12 cellular contexts compared by ENCODE assay signal in genomic region chr9:1979815-1980367, GRCh38. TPM values are rescaled to one million over a fixed set of nuclear protein-coding genes. Genes with fewer than 3 reads are reported as not detected.
DNase-seq lines count a peak whose midpoint lies in the region; ATAC-seq, FAIRE-seq and TF ChIP-seq lines count a peak whose summit lies in the region.
"Had no signal": no experiment of that assay in that cellular context is flagged by ENCODE, and none has a peak within 500 bp of the region (broad histone marks: within the 10 kb centered on the region; RNA-seq: fewer than 3 reads in every experiment).

No MANE protein-coding gene starts in this region.

- POLR2A ChIA-PET in GM12878 (lab: Charles Lee): interaction anchor here (0.9 to 1.4 kb wide), 3 partner anchors 19 to 75 kb away, joined by 3 to 4 read pairs (median 3); no protein-coding TSS in a partner anchor

- TF ChIP-seq CTCF in GM12878 (IDR thresholded peaks at IDR 0.05 in 2 of 3, conservative IDR thresholded peaks at IDR 0.05 in 1 of 3; ENCODE audit: control insufficient read depth in 2 of 3, extremely low read depth in 1 of 3, insufficient read depth in 1 of 3, low read depth in 3 of 3, low read length in 3 of 3): no peak

- intact Hi-C loops in GM12878 (cut with micrococcal nuclease; ENCODE audit: unreplicated experiment): loop anchor here (2.0 kb wide), 1 partner anchor 33 kb away; no protein-coding TSS in a partner anchor

- no peak overlapping the region for H3K9ac ChIP-seq in GM12878 (ENCODE audit: control insufficient read depth, insufficient read depth, low read length)

- CTCF ChIA-PET in GM12878 (lab: Yijun Ruan, JAX): interaction anchor here (0.9 to 2.1 kb wide), 10 partner anchors 27 to 248 kb away, joined by 3 to 8 read pairs (median 4); partner anchors contain the start of gene SMARCA2

- SMC1A ChIA-PET in GM12878 (lab: Charles Lee; ENCODE audit: uncharacterized antibody, unreplicated experiment): interaction anchor here (0.7 to 3.4 kb wide), 18 partner anchors 10 to 252 kb away, joined by 3 to 24 read pairs (median 3); partner anchors contain the start of gene SMARCA2

- no peaks in the 10 kb centered on the region for H3K27me3 ChIP-seq in GM12878 (replicated peaks in 1 of 2; ENCODE audit: control insufficient read depth in 2 of 2, insufficient read depth in 2 of 2, low read length in 1 of 2)
- H3K27me3 ChIP-seq: colonic mucosa had no signal

- in situ Hi-C loops in GM12878 (cut with MboI): no loop called here

- no peaks in the 10 kb centered on the region for H3K36me3 ChIP-seq in GM12878 (ENCODE audit: control insufficient read depth in 2 of 2, insufficient read depth in 2 of 2, low read length in 1 of 2)
- H3K36me3 ChIP-seq: colonic mucosa had no signal

- RAD21 ChIA-PET in GM12878 (lab: Charles Lee; ENCODE audit: unreplicated experiment): interaction anchor here (0.6 to 1.8 kb wide), 6 partner anchors 33 to 178 kb away, joined by 3 to 7 read pairs (median 4); partner anchors contain the start of gene SMARCA2

- peak; percentile 35 for ATAC-seq in GM12878
- no peak for ATAC-seq in HG02884 (IDR thresholded peaks at IDR 0.05; ENCODE audit: unreplicated experiment)
- ATAC-seq in GM19397 (IDR thresholded peaks at IDR 0.05; ENCODE audit: unreplicated experiment): no peak
- ATAC-seq: activated CD8-positive, alpha-beta memory T cell treated with anti-CD3 and anti-CD28 coated beads, Interleukin-2, amount 10 ng/mL, durations not matched to agents 7 days and 5 days had no signal

- WGBS in GM12878 (ENCODE audit: insufficient coverage, insufficient replicate concordance, low lambda C conversion rate, missing lambda C conversion rate): 96% methylated on average over 7 of the region's 7 CpGs

- BruUV-seq in GM12878 (replicated peaks; lab: Mats Ljungman, UMichigan): no TSS peak

- peak in 1 of 2 experiments; percentile 50; a peak in 1 of 4 replicates for TF ChIP-seq EP300 in GM12878 (IDR thresholded peaks at IDR 0.05; ENCODE audit: borderline replicate concordance in 1 of 2, control insufficient read depth in 1 of 2, low read depth in 2 of 2, low read length in 2 of 2)

- no peak for TF ChIP-seq POLR2A in GM12878 (IDR thresholded peaks at IDR 0.05; ENCODE audit: low read depth, low read length)

- H3K9me3 ChIP-seq in GM12878 (replicated peaks; ENCODE audit: control insufficient read depth, insufficient read depth, low read length): no peaks in the 10 kb centered on the region
- H3K9me3 ChIP-seq: colonic mucosa had no signal

- H3K27ac ChIP-seq in GM12878 (ENCODE audit: control insufficient read depth, insufficient read depth): no peak overlapping the region
- H3K27ac ChIP-seq: colonic mucosa had no signal

- TF ChIP-seq RAD21 in GM12878 (IDR thresholded peaks at IDR 0.05; ENCODE audit: insufficient read depth, low read depth, low read length): no peak

- H3K4me3 ChIP-seq in GM12878: no peak overlapping the region
- H3K4me3 ChIP-seq: colonic mucosa had no signal

- peak; percentile 39 for DNase-seq in NCI-H82 (lab: John Stamatoyannopoulos, UW)
- DNase-seq in NCI-H82 treated with DMSO at 0.1 percent for 48 hours (lab: John Stamatoyannopoulos, UW; ENCODE audit: unreplicated experiment): no peak
- DNase-seq in GM12878 (ENCODE audit: low read depth, low spot score): peak; percentile 35
- DNase-seq in left kidney (ENCODE audit: low read depth, low spot score): peak; percentile 41
- peak; percentile 20 for DNase-seq in urothelium cell line (ENCODE audit: low spot score)
- DNase-seq in middle frontal gyrus (ENCODE audit: extremely low spot score, low spot score): no peak
- DNase-seq: 8988T; activated CD8-positive, alpha-beta memory T cell treated with anti-CD3 and anti-CD28 coated beads, Interleukin-2, amount 10 ng/mL, durations not matched to agents 7 days and 5 days; colonic mucosa; stimulated activated CD4-positive, alpha-beta T cell treated with anti-CD3 and anti-CD28 coated beads, Interleukin-4, amount 100 ng/mL, for 24 hours had no signal

- 0 out of 2 replicates have a peak, but pooled peaks cover 4% of the 10 kb centered on the region for H3K4me1 ChIP-seq in GM12878 (ENCODE audit: control insufficient read depth, insufficient read depth, low read length)
- H3K4me1 ChIP-seq: colonic mucosa had no signal

- no peak for FAIRE-seq in GM12878 (lab: Jason Lieb, UNC)
- no peak for FAIRE-seq in urothelium cell line (lab: Jason Lieb, UNC)

- no peaks in the 10 kb centered on the region for H4K20me1 ChIP-seq in GM12878 (ENCODE audit: control insufficient read depth, insufficient read depth)

- no peaks in the 10 kb centered on the region for H3K79me2 ChIP-seq in GM12878 (ENCODE audit: control insufficient read depth, insufficient read depth, low read length)

- no peak overlapping the region for H3K4me2 ChIP-seq in GM12878 (ENCODE audit: control insufficient read depth, insufficient read depth)

- no peak overlapping the region for H2AFZ ChIP-seq in GM12878 (ENCODE audit: control insufficient read depth, low read depth, low read length)

TF ChIP-seq in GM12878, 131 proteins besides CTCF, POLR2A, EP300 and RAD21 (continues in another document):
- TF ChIP-seq ZNF207 (IDR thresholded peaks at IDR 0.05; ENCODE audit: borderline replicate concordance) (no peak), NFIC (IDR thresholded peaks at IDR 0.05; ENCODE audit: low read depth, low read length) (no peak), REST (IDR thresholded peaks at IDR 0.05; ENCODE audit: low read depth, low read length) (no peak), NR2C1 (IDR thresholded peaks at IDR 0.05) (no peak), IRF4 (IDR thresholded peaks at IDR 0.05; ENCODE audit: low read depth, low read length) (no peak), E2F8 (IDR thresholded peaks at IDR 0.05; ENCODE audit: low read depth, partially characterized antibody) (no peak), MAX (IDR thresholded peaks at IDR 0.05; ENCODE audit: low read depth, low read length) (no peak)

RNA-seq across cellular contexts. Expression of gene SMARCA2, which starts 35.3 kb away (rescaled TPM):
- 820 and 827 TPM in 2 replicates for total RNA-seq in GM12878 (2013; cell fraction: nucleolus; rRNA removed)
- total RNA-seq in GM12878 (2014; rRNA removed) (208 and 234 TPM in 2 replicates), GM12878 (2014; rRNA removed; fragmentation: Illumina TruSeq; extraction: Trizol) (317 and 320 TPM in 2 replicates), GM12878 (2021) (387 and 392 TPM in 2 replicates)
- polyA plus RNA-seq in GM12878 (2011; ENCODE audit: low read depth): 128 TPM
- polyA plus RNA-seq in GM12878 (2011; rRNA removed) (208 and 240 TPM in 2 replicates), GM12878 (2014; fragmentation: Illumina TruSeq; extraction: Trizol) (254 and 331 TPM in 2 replicates), GM12878 (2014; fragmentation: Nextera tagmentation; extraction: Ambion mirVana) (100 to 1,000 TPM; 100 to 130 TPM), GM12878 (2014; rRNA removed) (138 and 146 TPM in 2 replicates), GM12878 (2016; fragmentation: Nextera tagmentation; extraction: Ambion mirVana) (100 to 1,000 TPM; 184 to 200 TPM)
- 186 and 193 TPM in 2 replicates for polyA plus RNA-seq in GM12878 (2011; cell fraction: cytosol; rRNA removed)
- 252 and 269 TPM in 2 replicates for polyA plus RNA-seq in GM12878 (2011; cell fraction: nucleus; rRNA removed)
- 176 and 191 TPM in 2 replicates for polyA plus RNA-seq in GM12878 (2012)
- polyA minus RNA-seq in GM12878 (2011; rRNA and poly(A)+ RNA removed): 444 and 518 TPM in 2 replicates
- 90.7 and 105 TPM in 2 replicates for polyA minus RNA-seq in GM12878 (2011; cell fraction: cytosol; rRNA and poly(A)+ RNA removed)
- 447 and 727 TPM in 2 replicates for polyA minus RNA-seq in GM12878 (2011; cell fraction: nucleus; rRNA and poly(A)+ RNA removed)

Comparison
In these comparisons a context has a peak if more than half of its experiments do, and no peak if none do; other contexts are left out.
1. DNase-seq: peak in NCI-H82 (single experiment), GM12878 (single experiment), left kidney (single experiment) and urothelium cell line (single experiment); none in NCI-H82 treated with DMSO at 0.1 percent for 48 hours (single experiment) and middle frontal gyrus (single experiment).